In genomic region chr3:150346956-150347863, GRCh38 we compare ENCODE assay signal across 1 cellular context.
TF ChIP-seq lines count a peak whose summit lies in the region.

No MANE protein-coding gene starts in this region.

TF ChIP-seq in H1, 55 proteins besides CTCF, POLR2A, EP300 and RAD21 (continued from another document):
- TF ChIP-seq BACH1 (IDR thresholded peaks at IDR 0.05; ENCODE audit: low read length) (no peak), CEBPB (IDR thresholded peaks at IDR 0.05; ENCODE audit: low read depth, low read length) (no peak), MAX (IDR thresholded peaks at IDR 0.05) (no peak), CBX5 (IDR thresholded peaks at IDR 0.05; ENCODE audit: low read depth, low read length) (no peak), POLR2AphosphoS5 (IDR thresholded peaks at IDR 0.05; ENCODE audit: low read depth, low read length) (no peak), NANOG (IDR thresholded peaks at IDR 0.05; ENCODE audit: insufficient read depth, low read depth, low read length, poor library complexity, severe bottlenecking) (no peak), CREB1 (IDR thresholded peaks at IDR 0.05) (no peak), TAF7 (optimal IDR thresholded peaks at IDR 0.05; ENCODE audit: borderline replicate concordance, low read depth, low read length) (no peak), RNF2 (IDR thresholded peaks at IDR 0.05; ENCODE audit: borderline replicate concordance, low read depth, low read length, missing control alignments, poor library complexity, severe bottlenecking) (no peak), RFX5 (IDR thresholded peaks at IDR 0.05; ENCODE audit: borderline replicate concordance, low read depth, low read length) (no peak), TCF12 (IDR thresholded peaks at IDR 0.05; ENCODE audit: low read depth, low read length) (no peak), TAF1 (IDR thresholded peaks at IDR 0.05; ENCODE audit: low read depth, low read length) (no peak), CHD2 (IDR thresholded peaks at IDR 0.05; ENCODE audit: low read length) (no peak)
